8 cellular contexts compared by ENCODE assay signal in genomic region chr2:131154071-131154531, GRCh38. TPM values are rescaled to one million over a fixed set of nuclear protein-coding genes. Genes with fewer than 3 reads are reported as not detected.
A peak's percentile ranks its signal among the peaks of the same experiment; 100 is the strongest.
DNase-seq lines count a peak whose midpoint lies in the region; ATAC-seq, FAIRE-seq and TF ChIP-seq lines count a peak whose summit lies in the region.

No MANE protein-coding gene starts in this region.

- peaks cover 2 to 13% of the 10 kb centered on the region in 2 experiments; a peak in 4 of 5 replicates for H3K36me3 ChIP-seq in HepG2 (replicated peaks in 1 of 2; ENCODE audit: control insufficient read depth in 1 of 2, insufficient read depth in 2 of 2, low read length in 2 of 2)

- no TSS peak for BruUV-seq in HepG2 (replicated peaks; lab: Mats Ljungman, UMichigan)

- intact Hi-C loops in HepG2 (cut with micrococcal nuclease; ENCODE audit: unreplicated experiment): loop anchor here (1.0 to 10.0 kb wide), 7 partner anchors 157 to 991 kb away; partner anchors contain the start of gene MZT2A

- 17% methylated on average over 10 of the region's 10 CpGs for WGBS in HepG2 (ENCODE audit: low lambda C conversion rate)

- peak; percentile 96 for TF ChIP-seq RAD21 in HepG2 (CRISPR knock-in tag; IDR thresholded peaks at IDR 0.05)

- H2AFZ ChIP-seq in HepG2 (ENCODE audit: low read length): no peak overlapping the region

- peaks cover 33% of the 10 kb centered on the region for H3K4me1 ChIP-seq in HepG2 (ENCODE audit: insufficient read depth, low read length)

- ATAC-seq in GM19023 (IDR thresholded peaks at IDR 0.05; ENCODE audit: unreplicated experiment): peak; percentile 85
- ATAC-seq in HG03108 (IDR thresholded peaks at IDR 0.05; ENCODE audit: unreplicated experiment): peak; percentile 90
- ATAC-seq in HepG2: peak; percentile 85

- H3K27ac ChIP-seq in C4-2B (no peak overlapping the region), HepG2 (ENCODE audit: extremely low read length, insufficient read depth, low read length) (no peak overlapping the region)

- DNase-seq in NCI-H2171 treated with DMSO at 0.1 percent for 48 hours (lab: John Stamatoyannopoulos, UW) (peak; percentile 75), HepG2 (ENCODE audit: low spot score) (peak; percentile 70)
- peak; percentile 76 for DNase-seq in activated CD4-positive, CD25-positive, alpha-beta regulatory T cell treated with anti-CD3 and anti-CD28 coated beads, Interleukin-2, amount 50 U/mL, for 72 hours
- peak; percentile 56 for DNase-seq in central memory CD4-positive, alpha-beta T cell
- DNase-seq in stimulated activated CD8-positive, alpha-beta memory T cell treated with anti-CD3 and anti-CD28 coated beads, Interleukin-12 subunit alpha, Interleukin-12 subunit beta, amount 100 ng/mL, for 1 hour (ENCODE audit: low read depth): peak; percentile 45

- in situ Hi-C loops in HepG2 (cut with HindIII; ENCODE audit: extremely low pct_ligation_motif_present, low pct_unique_long_range_greater_than_20kb): loop anchor here (25.0 kb wide), 1 partner anchor 508 kb away; no protein-coding TSS in a partner anchor

- TF ChIP-seq EP300 in HepG2 (IDR thresholded peaks at IDR 0.05; ENCODE audit: low read depth in 2 of 2, low read length in 2 of 2) (no peak), HepG2 (CRISPR knock-in tag; IDR thresholded peaks at IDR 0.05; ENCODE audit: borderline replicate concordance) (no peak)

- CTCF ChIA-PET in HepG2 (lab: Yijun Ruan, JAX; ENCODE audit: low intra/inter-chr PET ratio, low total read pairs): interaction anchor here (0.7 to 1.8 kb wide), 7 partner anchors 157 to 648 kb away, joined by 3 to 14 read pairs (median 6); partner anchors contain the start of gene MZT2A

- no peak for TF ChIP-seq POLR2A in HepG2 (IDR thresholded peaks at IDR 0.05; ENCODE audit: insufficient read depth in 1 of 2, low read depth in 2 of 2, low read length in 2 of 2)

- no peaks in the 10 kb centered on the region for H3K79me2 ChIP-seq in HepG2 (ENCODE audit: insufficient read depth, low read length)

- peaks cover 7% of the 10 kb centered on the region; the same call in 1 of the 2 replicates for H4K20me1 ChIP-seq in HepG2 (ENCODE audit: insufficient read depth, low read length)

- H3K4me3 ChIP-seq in HepG2 (replicated peaks in 1 of 3; ENCODE audit: insufficient read depth in 1 of 3, low read depth in 2 of 3, low read length in 3 of 3): no peak overlapping the region

- POLR2A ChIA-PET in HepG2 (lab: Yijun Ruan, JAX): interaction anchor here (1.9 kb wide), 1 partner anchor 519 kb away, joined by 4 read pairs; no protein-coding TSS in a partner anchor

- H3K9me3 ChIP-seq in HepG2 (ENCODE audit: low read length): no peaks in the 10 kb centered on the region

- H3K27me3 ChIP-seq in HepG2 (ENCODE audit: control insufficient read depth in 1 of 2, insufficient read depth in 2 of 2, low read length in 2 of 2): peaks cover 0 to 26% of the 10 kb centered on the region in 2 experiments; a peak in 3 of 5 replicates

- 0 out of 2 replicates have a peak overlapping the region, but pooled peaks have one; percentile 18 for H3K4me2 ChIP-seq in HepG2 (ENCODE audit: low read depth, low read length)

- TF ChIP-seq CTCF in C4-2B (conservative IDR thresholded peaks at IDR 0.05) (peak; percentile 83), HepG2 (CRISPR knock-in tag; IDR thresholded peaks at IDR 0.05) (peak; percentile 99)

- FAIRE-seq in HepG2 (lab: Jason Lieb, UNC): peak; percentile 83

- no peak overlapping the region for H3K9ac ChIP-seq in HepG2 (ENCODE audit: insufficient read depth, low read depth, low read length)

TF ChIP-seq in HepG2, 621 proteins besides CTCF, POLR2A, EP300 and RAD21 (continues in another document):
- TF ChIP-seq ZBTB33 (CRISPR knock-in tag; IDR thresholded peaks at IDR 0.05): peak; percentile 41; the same call in 1 of the 2 replicates
- TF ChIP-seq ZNF652 (CRISPR knock-in tag; IDR thresholded peaks at IDR 0.05; ENCODE audit: borderline replicate concordance, low read depth): peak; percentile 24; the same call in 1 of the 2 replicates
- TF ChIP-seq ZKSCAN1 (IDR thresholded peaks at IDR 0.05; ENCODE audit: low read length): no peak

RNA-seq across cellular contexts. Expression of gene PLEKHB2, which starts 49.0 kb away (rescaled TPM):
- total RNA-seq in HepG2 (2016; rRNA removed; fragmentation: Illumina TruSeq; extraction: Trizol): 78.9 and 110 TPM in 2 replicates
- total RNA-seq in HepG2 (2016; cell fraction: cytosol; rRNA removed; fragmentation: Illumina TruSeq; extraction: Trizol; ENCODE audit: low read depth): 5.7 and 5.8 TPM in 2 replicates
- 79.4 and 115 TPM in 2 replicates for total RNA-seq in HepG2 (2016; cell fraction: insoluble cytoplasmic fraction; rRNA removed; fragmentation: Illumina TruSeq; extraction: Trizol)
- total RNA-seq in HepG2 (2016; cell fraction: membrane; rRNA removed; fragmentation: Illumina TruSeq; extraction: Trizol): 23.2 and 24.7 TPM in 2 replicates
- 42.5 and 48.0 TPM in 2 replicates for total RNA-seq in HepG2 (2016; cell fraction: nucleus; rRNA removed; fragmentation: Illumina TruSeq; extraction: Trizol)
- 61.5 and 73.0 TPM in 2 replicates for polyA plus RNA-seq in HepG2 (2011; rRNA removed)
- polyA plus RNA-seq in HepG2 (2011; cell fraction: cytosol; rRNA removed): 65.3 and 72.4 TPM in 2 replicates
- 45.0 and 54.5 TPM in 2 replicates for polyA plus RNA-seq in HepG2 (2011; cell fraction: nucleus; rRNA removed)
- 45.1 and 56.7 TPM in 2 replicates for polyA plus RNA-seq in HepG2 (2012)
- 3.1 TPM in 2 replicates for polyA plus RNA-seq in HepG2 (2016; cell fraction: cytosol; fragmentation: Illumina TruSeq; extraction: Trizol; ENCODE audit: low read depth)
- 88.2 and 92.6 TPM in 2 replicates for polyA plus RNA-seq in HepG2 (2016; cell fraction: insoluble cytoplasmic fraction; fragmentation: Illumina TruSeq; extraction: Trizol; ENCODE audit: low read depth)
- polyA plus RNA-seq in HepG2 (2016; cell fraction: membrane; fragmentation: Illumina TruSeq; extraction: Trizol; ENCODE audit: low read depth): 9.5 and 11.4 TPM in 2 replicates
- polyA plus RNA-seq in HepG2 (2016; cell fraction: nucleus; fragmentation: Illumina TruSeq; extraction: Trizol; ENCODE audit: insufficient read depth, low read depth): 55.3 and 58.5 TPM in 2 replicates
- polyA minus RNA-seq in HepG2 (2011; rRNA and poly(A)+ RNA removed; ENCODE audit: low replicate concordance): 79.4 and 118 TPM in 2 replicates
- 62.2 and 79.1 TPM in 2 replicates for polyA minus RNA-seq in HepG2 (2011; cell fraction: cytosol; rRNA and poly(A)+ RNA removed)
- polyA minus RNA-seq in HepG2 (2011; cell fraction: nucleus; rRNA and poly(A)+ RNA removed): 51.4 and 56.7 TPM in 2 replicates

RNA-seq across cellular contexts. Expression of gene POTEE, which starts 55.2 kb away (rescaled TPM):
- total RNA-seq in HepG2 (2016; rRNA removed; fragmentation: Illumina TruSeq; extraction: Trizol): 0.48 and 1.9 TPM in 2 replicates
- 1.1 and 1.8 TPM in 2 replicates for total RNA-seq in HepG2 (2016; cell fraction: cytosol; rRNA removed; fragmentation: Illumina TruSeq; extraction: Trizol; ENCODE audit: low read depth)
- 0.79 and 1.6 TPM in 2 replicates for total RNA-seq in HepG2 (2016; cell fraction: insoluble cytoplasmic fraction; rRNA removed; fragmentation: Illumina TruSeq; extraction: Trizol)
- 1.00 and 1.3 TPM in 2 replicates for total RNA-seq in HepG2 (2016; cell fraction: membrane; rRNA removed; fragmentation: Illumina TruSeq; extraction: Trizol)
- total RNA-seq in HepG2 (2016; cell fraction: nucleus; rRNA removed; fragmentation: Illumina TruSeq; extraction: Trizol): 4.4 and 6.0 TPM in 2 replicates
- polyA plus RNA-seq in HepG2 (2011; rRNA removed): 0.38 and 0.42 TPM in 2 replicates
- polyA plus RNA-seq in HepG2 (2011; cell fraction: cytosol; rRNA removed): 0.04 and 0.06 TPM in 2 replicates
- 3.4 and 3.5 TPM in 2 replicates for polyA plus RNA-seq in HepG2 (2011; cell fraction: nucleus; rRNA removed)
- polyA plus RNA-seq in HepG2 (2012): 0.85 and 0.88 TPM in 2 replicates
- polyA plus RNA-seq in HepG2 (2016; cell fraction: cytosol; fragmentation: Illumina TruSeq; extraction: Trizol; ENCODE audit: low read depth): not detected in 2 replicates
- polyA plus RNA-seq in HepG2 (2016; cell fraction: insoluble cytoplasmic fraction; fragmentation: Illumina TruSeq; extraction: Trizol; ENCODE audit: low read depth): 0.17 TPM in 1 of 2 replicates, not detected in the other
- not detected in 2 replicates for polyA plus RNA-seq in HepG2 (2016; cell fraction: membrane; fragmentation: Illumina TruSeq; extraction: Trizol; ENCODE audit: low read depth)
- polyA plus RNA-seq in HepG2 (2016; cell fraction: nucleus; fragmentation: Illumina TruSeq; extraction: Trizol; ENCODE audit: insufficient read depth, low read depth): 2.0 and 2.1 TPM in 2 replicates
- polyA minus RNA-seq in HepG2 (2011; rRNA and poly(A)+ RNA removed; ENCODE audit: low replicate concordance): 0.37 and 2.6 TPM in 2 replicates
- 0.18 and 1.3 TPM in 2 replicates for polyA minus RNA-seq in HepG2 (2011; cell fraction: cytosol; rRNA and poly(A)+ RNA removed)
- polyA minus RNA-seq in HepG2 (2011; cell fraction: nucleus; rRNA and poly(A)+ RNA removed): 11.3 and 15.5 TPM in 2 replicates
